In genomic region chr3:171469376-171469775, GRCh38 we compare ENCODE assay signal across 35 cellular contexts. TPM values are rescaled to one million over a fixed set of nuclear protein-coding genes. Genes with fewer than 3 reads are reported as not detected.
DNase-seq lines count a peak whose midpoint lies in the region; ATAC-seq, FAIRE-seq and TF ChIP-seq lines count a peak whose summit lies in the region.
"Had no signal": no experiment of that assay in that cellular context is flagged by ENCODE, and none has a peak within 500 bp of the region (broad histone marks: within the 10 kb centered on the region; RNA-seq: fewer than 3 reads in every experiment).

No MANE protein-coding gene starts in this region.

- no peaks in the 10 kb centered on the region for H3K79me2 ChIP-seq in SK-N-SH (ENCODE audit: insufficient read depth)
- no peaks in the 10 kb centered on the region for H3K79me2 ChIP-seq in K562 (ENCODE audit: control insufficient read depth, insufficient read depth, low read length)
- no peaks in the 10 kb centered on the region for H3K79me2 ChIP-seq in GM23338 (replicated peaks; ENCODE audit: insufficient read depth)

- H3K4me3 ChIP-seq in SK-N-SH (ENCODE audit: low read depth in 2 of 2, low read length in 1 of 2) (no peak overlapping the region), K562 (no peak overlapping the region), GM23338 (no peak overlapping the region)
- H3K4me3 ChIP-seq: A549; BLaER1; BLaER1 treated with 17β-estradiol and CSF1 and Interleukin-3, amounts not matched to agents 10 nM and 100 nM had no signal

- H3K4me1 ChIP-seq in SK-N-SH (ENCODE audit: control insufficient read depth in 1 of 2, insufficient read depth in 2 of 2, low read depth in 1 of 2, low read length in 1 of 2) (no peaks in the 10 kb centered on the region), K562 (replicated peaks in 1 of 2; ENCODE audit: control insufficient read depth in 2 of 2, insufficient read depth in 2 of 2, low read length in 2 of 2) (peaks cover 26 to 54% of the 10 kb centered on the region in 2 experiments), GM23338 (ENCODE audit: insufficient read depth) (no peaks in the 10 kb centered on the region)
- H3K4me1 ChIP-seq: A549 had no signal

- no peaks in the 10 kb centered on the region for H4K20me1 ChIP-seq in SK-N-SH (ENCODE audit: insufficient read depth)
- H4K20me1 ChIP-seq in K562 (replicated peaks; ENCODE audit: control insufficient read depth, insufficient read depth, low read length) = no peaks in the 10 kb centered on the region
- no peaks in the 10 kb centered on the region for H4K20me1 ChIP-seq in GM23338 (replicated peaks; ENCODE audit: insufficient read depth)
- H4K20me1 ChIP-seq: BLaER1; BLaER1 treated with 17β-estradiol and CSF1 and Interleukin-3, amounts not matched to agents 10 nM and 100 nM had no signal

- no peak overlapping the region for H3K4me3 Mint-ChIP-seq in GM23338
- H3K4me3 Mint-ChIP-seq: B cell; CD14-positive monocyte; CD4-positive, alpha-beta memory T cell; CD4-positive, alpha-beta T cell; CD4-positive, CD25-positive, alpha-beta regulatory T cell; CD8-positive, alpha-beta memory T cell; CD8-positive, alpha-beta T cell had no signal

- no peaks in the 10 kb centered on the region; the same call in 2 of the 3 replicates for H3K9me3 Mint-ChIP-seq in GM23338
- H3K9me3 Mint-ChIP-seq: CD4-positive, alpha-beta T cell; CD4-positive, CD25-positive, alpha-beta regulatory T cell; CD8-positive, alpha-beta memory T cell; CD8-positive, alpha-beta T cell had no signal

- in situ Hi-C loops in K562 (cut with MboI) = no loop called here

- TF ChIP-seq RAD21 in SK-N-SH (IDR thresholded peaks at IDR 0.05; ENCODE audit: low read length) = no peak
- TF ChIP-seq RAD21 in K562 (CRISPR knock-in tag; conservative IDR thresholded peaks at IDR 0.05 in 1 of 2, IDR thresholded peaks at IDR 0.05 in 1 of 2) = no peak

- DNase-seq in SK-N-SH (no peak), GM18507 (ENCODE audit: extremely low spot score, insufficient read length, low read depth) (no peak), K562 (ENCODE audit: extremely low read depth in 1 of 4, low spot score in 3 of 4) (no peak), GM23338 (ENCODE audit: low spot score) (no peak), NCI-H1048 (lab: John Stamatoyannopoulos, UW) (no peak)
- DNase-seq: 8988T; ACHN; AML-193; BE2C; C1 segment of cervical spinal cord; Caco-2; Calu3; CD4-positive, alpha-beta memory T cell; CD4-positive, alpha-beta T cell; CD4-positive, CD25-positive, alpha-beta regulatory T cell; CD8-positive, alpha-beta memory T cell; CD8-positive, alpha-beta T cell; COR-L47; DMS 273 treated with DMSO at 0.1 percent for 48 hours; DMS153; DMS53; DMS79; DMS79 treated with DMSO at 0.1 percent for 48 hours; DND-41; EL had no signal

- H3K4me2 ChIP-seq in SK-N-SH = no peak overlapping the region
- H3K4me2 ChIP-seq in K562 (ENCODE audit: insufficient read depth, low read length) = no peak overlapping the region
- no peak overlapping the region for H3K4me2 ChIP-seq in GM23338
- H3K4me2 ChIP-seq: A549, BLaER1 had no signal

- H3K27me3 ChIP-seq in SK-N-SH (ENCODE audit: insufficient read depth) (no peaks in the 10 kb centered on the region), K562 (ENCODE audit: control insufficient read depth in 2 of 2, insufficient read depth in 2 of 2, low read length in 2 of 2) (no peaks in the 10 kb centered on the region), GM23338 (ENCODE audit: insufficient read depth) (no peaks in the 10 kb centered on the region)
- H3K27me3 ChIP-seq: BE2C; BLaER1; BLaER1 treated with 17β-estradiol and CSF1 and Interleukin-3, amounts not matched to agents 10 nM and 100 nM had no signal

- H3K27me3 Mint-ChIP-seq in GM23338 (ENCODE audit: insufficient read depth, low read depth, poor library complexity) = peaks cover 1% of the 10 kb centered on the region
- H3K27me3 Mint-ChIP-seq: CD4-positive, alpha-beta memory T cell; CD4-positive, alpha-beta T cell had no signal

- H3K27ac Mint-ChIP-seq in GM23338 = no peak overlapping the region
- H3K27ac Mint-ChIP-seq: B cell; CD4-positive, alpha-beta T cell; CD4-positive, CD25-positive, alpha-beta regulatory T cell; CD8-positive, alpha-beta memory T cell; CD8-positive, alpha-beta T cell had no signal

- no TSS peak for BruUV-seq in K562 (replicated peaks; lab: Mats Ljungman, UMichigan)

- FAIRE-seq in GM18507 (lab: Jason Lieb, UNC) (peak; percentile 15), K562 (lab: Jason Lieb, UNC) (no peak)
- FAIRE-seq: A204.1, A549, D721Med had no signal

- H3K9me1 ChIP-seq in K562 (ENCODE audit: control insufficient read depth, insufficient read depth, low read length) = no peaks in the 10 kb centered on the region

- 0 out of 3 replicates have a peak, but pooled peaks cover 3% of the 10 kb centered on the region for H3K36me3 Mint-ChIP-seq in GM23338 (ENCODE audit: low read depth)
- H3K36me3 Mint-ChIP-seq: CD14-positive monocyte; CD4-positive, CD25-positive, alpha-beta regulatory T cell; CD8-positive, alpha-beta T cell had no signal

- CTCF ChIA-PET in SK-N-SH (lab: Yijun Ruan, JAX) (interaction anchor here (1.2 to 2.0 kb wide), 2 partner anchors 8 to 9 kb away, joined by 4 to 9 read pairs; partner anchors contain the start of gene TNIK), K562 (lab: Yijun Ruan, JAX; ENCODE audit: low intra/inter-chr PET ratio) (no interaction called here)

- TF ChIP-seq EP300 in SK-N-SH (IDR thresholded peaks at IDR 0.05; ENCODE audit: borderline replicate concordance in 1 of 2, low read depth in 1 of 2, low read length in 1 of 2) (no peak), K562 (IDR thresholded peaks at IDR 0.05; ENCODE audit: low read length) (no peak)

- H3K4me1 Mint-ChIP-seq in GM23338 = peaks cover 7% of the 10 kb centered on the region
- H3K4me1 Mint-ChIP-seq: B cell; CD14-positive monocyte; CD4-positive, alpha-beta memory T cell; CD4-positive, CD25-positive, alpha-beta regulatory T cell; CD8-positive, alpha-beta memory T cell had no signal

- no peaks in the 10 kb centered on the region for H3K9me3 ChIP-seq in SK-N-SH
- H3K9me3 ChIP-seq in K562 (replicated peaks; ENCODE audit: control insufficient read depth, insufficient read depth, low read depth, low read length) = no peaks in the 10 kb centered on the region
- H3K9me3 ChIP-seq: A549; BE2C; BLaER1; BLaER1 treated with 17β-estradiol and CSF1 and Interleukin-3, amounts not matched to agents 10 nM and 100 nM; Caco-2 had no signal

- 94% methylated on average over 3 of the region's 3 CpGs for WGBS in SK-N-SH (ENCODE audit: low lambda C conversion rate)
- 59% methylated on average over 3 of the region's 3 CpGs for WGBS in K562 (ENCODE audit: insufficient coverage, low coverage, missing lambda C conversion rate)

- H3F3A ChIP-seq in SK-N-SH (replicated peaks; ENCODE audit: insufficient read depth) (no peaks in the 10 kb centered on the region), GM23338 (replicated peaks; ENCODE audit: low read depth) (no peaks in the 10 kb centered on the region)

- POLR2A ChIA-PET in SK-N-SH (lab: Yijun Ruan, JAX) (no interaction called here), K562 (lab: Yijun Ruan, JAX) (interaction anchor here (0.6 to 1.4 kb wide), 5 partner anchors 9 to 806 kb away, joined by 3 to 8 read pairs (median 3); partner anchors contain the start of gene TNIK)

- TF ChIP-seq CTCF in SK-N-SH (IDR thresholded peaks at IDR 0.05) = no peak
- no peak for TF ChIP-seq CTCF in K562 (IDR thresholded peaks at IDR 0.05 in 2 of 3, conservative IDR thresholded peaks at IDR 0.05 in 1 of 3; ENCODE audit: insufficient read depth in 2 of 3, low read depth in 1 of 3, low read length in 3 of 3)
- TF ChIP-seq CTCF in GM23338 (conservative IDR thresholded peaks at IDR 0.05; ENCODE audit: low read depth in 2 of 2) = no peak

- 0 out of 2 replicates have a peak overlapping the region, but pooled peaks have one; percentile 22 for H2AFZ ChIP-seq in SK-N-SH (ENCODE audit: low read depth)
- H2AFZ ChIP-seq in K562 (ENCODE audit: low read depth, low read length) = peak overlapping the region; percentile 82
- no peak overlapping the region for H2AFZ ChIP-seq in GM23338

- H3K27ac ChIP-seq in SK-N-SH (ENCODE audit: low read depth in 2 of 2, low read length in 1 of 2) = no peak overlapping the region
- peak overlapping the region; percentile 35; the same call in 2 of the 3 replicates for H3K27ac ChIP-seq in K562 (ENCODE audit: extremely low read depth, low read depth, low read length)
- no peak overlapping the region for H3K27ac ChIP-seq in GM23338 (ENCODE audit: low read depth)
- H3K27ac ChIP-seq: 22Rv1; A549; BLaER1; BLaER1 treated with 17β-estradiol and CSF1 and Interleukin-3, amounts not matched to agents 10 nM and 100 nM; C4-2B had no signal

- H3K36me3 ChIP-seq in SK-N-SH (replicated peaks in 1 of 2; ENCODE audit: control insufficient read depth in 1 of 2, insufficient read depth in 2 of 2, low read length in 1 of 2) (no peaks in the 10 kb centered on the region), K562 (ENCODE audit: control insufficient read depth, insufficient read depth, low read length) (no peaks in the 10 kb centered on the region), GM23338 (ENCODE audit: insufficient read depth) (no peaks in the 10 kb centered on the region)
- H3K36me3 ChIP-seq: BE2C; BLaER1; BLaER1 treated with 17β-estradiol and CSF1 and Interleukin-3, amounts not matched to agents 10 nM and 100 nM had no signal

- H3K9ac ChIP-seq in SK-N-SH = no peak overlapping the region
- H3K9ac ChIP-seq in K562 (ENCODE audit: insufficient read depth in 1 of 2, low read depth in 2 of 2, low read length in 2 of 2) = peak overlapping the region in 1 of 2 experiments; percentile 27; a peak in 2 of 4 replicates
- H3K9ac ChIP-seq: BLaER1; BLaER1 treated with 17β-estradiol and CSF1 and Interleukin-3, amounts not matched to agents 10 nM and 100 nM had no signal

- ATAC-seq in SK-N-SH treated with all-trans-retinoic acid at 6 μM for 48 hours = no peak
- ATAC-seq in K562 = no peak
- no peak for ATAC-seq in GM23338
- ATAC-seq: A549; CD8-positive, alpha-beta T cell had no signal

- no peaks in the 10 kb centered on the region for H3K9me2 ChIP-seq in SK-N-SH
- H3K9me2 ChIP-seq in GM23338 (ENCODE audit: insufficient read depth) = no peaks in the 10 kb centered on the region; the same call in 1 of the 2 replicates

- intact Hi-C loops in K562 (cut with micrococcal nuclease) = loop anchor here (10.0 kb wide), 1 partner anchor 425 kb away; no protein-coding TSS in a partner anchor

- TF ChIP-seq POLR2A in K562 (conservative IDR thresholded peaks at IDR 0.05) = no peak

RNA-seq across cellular contexts. Expression of gene TNIK, which starts 9.2 kb away (rescaled TPM):
- polyA plus RNA-seq in SK-N-SH (2012; rRNA removed) (19.4 and 26.8 TPM in 2 replicates), K562 (2011; rRNA removed) (23.1 and 29.7 TPM in 2 replicates), K562 (2014; fragmentation: Illumina TruSeq; extraction: Trizol) (39.0 and 41.2 TPM in 2 replicates), K562 (2014; fragmentation: Nextera tagmentation; extraction: Ambion mirVana) (1 to 10 TPM; 6.6 to 6.8 TPM), K562 (2014; rRNA removed) (22.2 and 22.3 TPM in 2 replicates), GM23338 (2016; fragmentation: Nextera tagmentation; extraction: Ambion mirVana) (14.1 and 14.6 TPM in 2 replicates)
- polyA plus RNA-seq in SK-N-SH (2012; cell fraction: cytosol; rRNA removed) = 19.5 and 21.3 TPM in 2 replicates
- 29.9 and 67.9 TPM in 2 replicates for polyA plus RNA-seq in SK-N-SH (2012; cell fraction: nucleus; rRNA removed)
- 52.4 and 113 TPM in 2 replicates for total RNA-seq in K562 (2011; cell fraction: chromatin; rRNA removed; ENCODE audit: low replicate concordance)
- total RNA-seq in K562 (2011; cell fraction: nucleolus; rRNA removed) = 18.5 and 29.7 TPM in 2 replicates
- 43.6 and 75.6 TPM in 2 replicates for total RNA-seq in K562 (2011; cell fraction: nucleoplasm; rRNA removed)
- total RNA-seq in K562 (2014; rRNA removed) (24.7 and 27.0 TPM in 2 replicates), K562 (2014; rRNA removed; fragmentation: Illumina TruSeq; extraction: Trizol) (24.2 and 29.6 TPM in 2 replicates), K562 (2015; rRNA removed; fragmentation: Illumina TruSeq; extraction: Trizol) (23.5 and 27.3 TPM in 2 replicates), K562 (2021) (34.2 and 38.8 TPM in 2 replicates)
- 8.2 and 12.3 TPM in 2 replicates for polyA plus RNA-seq in K562 (2011; cell fraction: cytosol; rRNA removed)
- 58.7 and 77.6 TPM in 2 replicates for polyA plus RNA-seq in K562 (2011; cell fraction: nucleus; rRNA removed)
- 25.2 and 29.4 TPM in 2 replicates for polyA plus RNA-seq in K562 (2012)
- polyA minus RNA-seq in K562 (2011; rRNA and poly(A)+ RNA removed) = 48.4 and 50.0 TPM in 2 replicates
- polyA minus RNA-seq in K562 (2011; cell fraction: cytosol; rRNA and poly(A)+ RNA removed) = 15.6 and 16.9 TPM in 2 replicates
- polyA minus RNA-seq in K562 (2011; cell fraction: nucleus; rRNA and poly(A)+ RNA removed) = 39.2 and 45.5 TPM in 2 replicates
- total RNA-seq in GM23338 (2014; rRNA removed; shearing (Covaris generic)) = 34.3 and 49.2 TPM in 2 replicates
